Comparison of ENCODE assay signal across 18 cellular contexts in genomic region chr3:36905545-36905944, GRCh38. TPM values are rescaled to one million over a fixed set of nuclear protein-coding genes. Genes with fewer than 3 reads are reported as not detected.
A peak's percentile ranks its signal among the peaks of the same experiment; 100 is the strongest.
DNase-seq lines count a peak whose midpoint lies in the region; ATAC-seq, FAIRE-seq and TF ChIP-seq lines count a peak whose summit lies in the region.
"Had no signal": no experiment of that assay in that cellular context is flagged by ENCODE, and none has a peak within 500 bp of the region (broad histone marks: within the 10 kb centered on the region; RNA-seq: fewer than 3 reads in every experiment).

No MANE protein-coding gene starts in this region.

- 74% methylated on average over 3 of the region's 3 CpGs for WGBS in HepG2 (ENCODE audit: low lambda C conversion rate)

- in situ Hi-C loops in HepG2 (cut with HindIII; ENCODE audit: extremely low pct_ligation_motif_present, low pct_unique_long_range_greater_than_20kb): no loop called here

- TF ChIP-seq RAD21 in HepG2 (CRISPR knock-in tag; IDR thresholded peaks at IDR 0.05): no peak

- H3K4me1 ChIP-seq in HepG2 (ENCODE audit: insufficient read depth, low read length) (peaks cover 16% of the 10 kb centered on the region; the same call in 1 of the 2 replicates), vagina (peaks cover 29% of the 10 kb centered on the region)
- H3K4me1 ChIP-seq: testis had no signal

- TF ChIP-seq EP300 in HepG2 (IDR thresholded peaks at IDR 0.05; ENCODE audit: low read depth in 2 of 2, low read length in 2 of 2): no peak
- TF ChIP-seq EP300 in HepG2 (CRISPR knock-in tag; IDR thresholded peaks at IDR 0.05; ENCODE audit: borderline replicate concordance): no peak

- H3K27ac ChIP-seq in HepG2 (ENCODE audit: extremely low read length, insufficient read depth, low read length) (no peak overlapping the region), vagina (no peak overlapping the region), RWPE1 (no peak overlapping the region)
- H3K27ac ChIP-seq: coronary artery, esophagus muscularis mucosa, testis had no signal

- H3K4me3 Mint-ChIP-seq in activated CD4-positive, alpha-beta memory T cell treated with anti-CD3 and anti-CD28 coated beads, Interleukin-2, amount 10 ng/mL, durations not matched to agents 7 days and 5 days: peak overlapping the region; percentile 32

- TF ChIP-seq CTCF in HepG2 (CRISPR knock-in tag; IDR thresholded peaks at IDR 0.05) (no peak), vagina (IDR thresholded peaks at IDR 0.05) (no peak), RWPE1 (conservative IDR thresholded peaks at IDR 0.05; ENCODE audit: low read depth) (no peak)

- peaks cover 62% of the 10 kb centered on the region for H3K4me1 Mint-ChIP-seq in activated CD4-positive, alpha-beta memory T cell treated with anti-CD3 and anti-CD28 coated beads, Interleukin-2, amount 10 ng/mL, durations not matched to agents 7 days and 5 days

- peak; percentile 19 for DNase-seq in stimulated activated CD4-positive, alpha-beta T cell treated with anti-CD3 and anti-CD28 coated beads, Interleukin-1b, Interleukin-23, amount 100 ng/mL, for 48 hours
- DNase-seq in stimulated activated CD4-positive, alpha-beta T cell treated with anti-CD3 and anti-CD28 coated beads, Interleukin-4, amount 100 ng/mL, for 4 hours: no peak
- DNase-seq in activated CD4-positive, alpha-beta memory T cell treated with anti-CD3 and anti-CD28 coated beads, Interleukin-2, amount 10 ng/mL, durations not matched to agents 7 days and 5 days: no peak
- DNase-seq in HepG2 (ENCODE audit: low spot score) (no peak), vagina (ENCODE audit: extremely low spot score in 2 of 2) (peak; percentile 64 to 88), RWPE1 (ENCODE audit: low spot score) (no peak), C1 segment of cervical spinal cord (lab: John Stamatoyannopoulos, UW) (no peak)
- DNase-seq: aorta; heart left ventricle; kidney glomerular epithelial cell; MM.1S; NCI-H2029; stimulated activated CD4-positive, alpha-beta T cell treated with anti-CD3 and anti-CD28 coated beads, Interleukin-12 subunit alpha, Interleukin-12 subunit beta, amount 100 ng/mL, for 4 hours; T-helper 9 cell; testis had no signal

- POLR2A ChIA-PET in activated CD4-positive, alpha-beta memory T cell treated with anti-CD3 and anti-CD28 coated beads, Interleukin-2, amount 10 ng/mL, durations not matched to agents 7 days and 5 days (lab: Charles Lee): interaction anchor here (0.8 to 4.6 kb wide), 4 partner anchors 13 to 87 kb away, joined by 3 to 41 read pairs (median 5); partner anchors contain the start of genes EPM2AIP1 and MLH1
- POLR2A ChIA-PET in HepG2 (lab: Yijun Ruan, JAX): interaction anchor here (1.4 to 3.0 kb wide), 2 partner anchors 53 to 88 kb away, joined by 8 to 12 read pairs; partner anchors contain the start of genes EPM2AIP1 and MLH1
- POLR2A ChIA-PET in RWPE1 (lab: Yijun Ruan, JAX; ENCODE audit: low non-redundant PET): no interaction called here

- H3K36me3 ChIP-seq in HepG2 (replicated peaks in 1 of 2; ENCODE audit: control insufficient read depth in 1 of 2, insufficient read depth in 2 of 2, low read length in 2 of 2) (no peaks in the 10 kb centered on the region), vagina (peaks cover 0 to 4% of the 10 kb centered on the region in 2 donors)

- no peaks in the 10 kb centered on the region for H3K9me3 ChIP-seq in HepG2 (ENCODE audit: low read length)
- no peaks in the 10 kb centered on the region for H3K9me3 ChIP-seq in vagina
- H3K9me3 ChIP-seq: esophagus muscularis mucosa, heart left ventricle, testis had no signal

- no peak overlapping the region for H2AFZ ChIP-seq in HepG2 (ENCODE audit: low read length)

- H3K79me2 ChIP-seq in HepG2 (ENCODE audit: insufficient read depth, low read length): no peaks in the 10 kb centered on the region

- H4K20me1 ChIP-seq in HepG2 (ENCODE audit: insufficient read depth, low read length): no peaks in the 10 kb centered on the region

- H3K4me3 ChIP-seq in HepG2 (replicated peaks in 1 of 3; ENCODE audit: insufficient read depth in 1 of 3, low read depth in 2 of 3, low read length in 3 of 3): no peak overlapping the region
- H3K4me3 ChIP-seq in vagina: no peak overlapping the region
- H3K4me3 ChIP-seq: coronary artery, esophagus muscularis mucosa, heart left ventricle, testis had no signal

- ATAC-seq in HepG2 (no peak; the same call in 2 of the 3 replicates), HG03139 (IDR thresholded peaks at IDR 0.05; ENCODE audit: unreplicated experiment) (no peak)

- no peaks in the 10 kb centered on the region for H3K9me3 Mint-ChIP-seq in activated CD4-positive, alpha-beta memory T cell treated with anti-CD3 and anti-CD28 coated beads, Interleukin-2, amount 10 ng/mL, durations not matched to agents 7 days and 5 days

- H3K9ac ChIP-seq in HepG2 (ENCODE audit: insufficient read depth, low read depth, low read length): no peak overlapping the region

- TF ChIP-seq POLR2A in HepG2 (IDR thresholded peaks at IDR 0.05; ENCODE audit: insufficient read depth in 1 of 2, low read depth in 2 of 2, low read length in 2 of 2) (no peak), vagina (IDR thresholded peaks at IDR 0.05) (no peak)

- no peak overlapping the region for H3K4me2 ChIP-seq in HepG2 (ENCODE audit: low read depth, low read length)

- no peaks in the 10 kb centered on the region for H3K27me3 Mint-ChIP-seq in activated CD4-positive, alpha-beta memory T cell treated with anti-CD3 and anti-CD28 coated beads, Interleukin-2, amount 10 ng/mL, durations not matched to agents 7 days and 5 days

- intact Hi-C loops in HepG2 (cut with micrococcal nuclease; ENCODE audit: unreplicated experiment): no loop called here
- intact Hi-C loops in vagina (cut with DNase I): no loop called here

- CTCF ChIA-PET in activated CD4-positive, alpha-beta memory T cell treated with anti-CD3 and anti-CD28 coated beads, Interleukin-2, amount 10 ng/mL, durations not matched to agents 7 days and 5 days (lab: Charles Lee): interaction anchor here (0.6 to 5.5 kb wide), 2 partner anchors 38 to 53 kb away, joined by 3 to 37 read pairs; no protein-coding TSS in a partner anchor
- CTCF ChIA-PET in HepG2 (lab: Yijun Ruan, JAX; ENCODE audit: low intra/inter-chr PET ratio, low total read pairs) (interaction anchor here (2.6 kb wide), 1 partner anchor 53 kb away, joined by 22 read pairs; no protein-coding TSS in a partner anchor), RWPE1 (lab: Yijun Ruan, JAX) (no interaction called here)

- no peak overlapping the region for H3K27ac Mint-ChIP-seq in activated CD4-positive, alpha-beta memory T cell treated with anti-CD3 and anti-CD28 coated beads, Interleukin-2, amount 10 ng/mL, durations not matched to agents 7 days and 5 days

- FAIRE-seq in HepG2 (lab: Jason Lieb, UNC): no peak

- H3K27me3 ChIP-seq in HepG2 (ENCODE audit: control insufficient read depth in 1 of 2, insufficient read depth in 2 of 2, low read length in 2 of 2) (no peaks in the 10 kb centered on the region), vagina (no peaks in the 10 kb centered on the region)
- H3K27me3 ChIP-seq: esophagus muscularis mucosa, heart left ventricle, testis had no signal

- peaks cover 50% of the 10 kb centered on the region for H3K36me3 Mint-ChIP-seq in activated CD4-positive, alpha-beta memory T cell treated with anti-CD3 and anti-CD28 coated beads, Interleukin-2, amount 10 ng/mL, durations not matched to agents 7 days and 5 days (ENCODE audit: low read depth)

- BruUV-seq in HepG2 (replicated peaks; lab: Mats Ljungman, UMichigan): no TSS peak

TF ChIP-seq in HepG2, 621 proteins besides CTCF, POLR2A, EP300 and RAD21:
- TF ChIP-seq ZNF138 (CRISPR knock-in tag; IDR thresholded peaks at IDR 0.05; ENCODE audit: low read depth) (0 out of 2 replicates have a peak, but pooled peaks have one; percentile 26), SMAD9 (CRISPR knock-in tag; IDR thresholded peaks at IDR 0.05) (no peak), TAF15 (IDR thresholded peaks at IDR 0.05; ENCODE audit: low read depth, low read length, poor library complexity, severe bottlenecking) (no peak), ZNF557 (CRISPR knock-in tag; IDR thresholded peaks at IDR 0.05) (no peak), ATF1 (CRISPR knock-in tag; IDR thresholded peaks at IDR 0.05) (no peak), ELF3 (CRISPR knock-in tag; IDR thresholded peaks at IDR 0.05) (no peak), ZNF143 (CRISPR knock-in tag; IDR thresholded peaks at IDR 0.05) (no peak)

RNA-seq across cellular contexts. Expression of gene TRANK1, which starts 39.3 kb away (rescaled TPM):
- total RNA-seq in activated CD4-positive, alpha-beta memory T cell treated with anti-CD3 and anti-CD28 coated beads, Interleukin-2, amount 10 ng/mL, durations not matched to agents 7 days and 5 days: 10 to 100 TPM; 78.6 to 85.4 TPM
- 0.13 and 0.67 TPM in 2 replicates for total RNA-seq in HepG2 (2016; rRNA removed; fragmentation: Illumina TruSeq; extraction: Trizol)
- 0.26 TPM in 1 of 2 replicates, not detected in the other for total RNA-seq in HepG2 (2016; cell fraction: cytosol; rRNA removed; fragmentation: Illumina TruSeq; extraction: Trizol; ENCODE audit: low read depth)
- 0.11 and 0.52 TPM in 2 replicates for total RNA-seq in HepG2 (2016; cell fraction: insoluble cytoplasmic fraction; rRNA removed; fragmentation: Illumina TruSeq; extraction: Trizol)
- 0.14 and 0.34 TPM in 2 replicates for total RNA-seq in HepG2 (2016; cell fraction: membrane; rRNA removed; fragmentation: Illumina TruSeq; extraction: Trizol)
- total RNA-seq in HepG2 (2016; cell fraction: nucleus; rRNA removed; fragmentation: Illumina TruSeq; extraction: Trizol): 0.19 and 1.2 TPM in 2 replicates
- polyA plus RNA-seq in HepG2 (2011; rRNA removed): 0.32 and 0.33 TPM in 2 replicates
- polyA plus RNA-seq in HepG2 (2011; cell fraction: cytosol; rRNA removed): 0.11 and 0.22 TPM in 2 replicates
- 0.78 and 1.3 TPM in 2 replicates for polyA plus RNA-seq in HepG2 (2011; cell fraction: nucleus; rRNA removed)
- polyA plus RNA-seq in HepG2 (2012): 0.68 and 1.0 TPM in 2 replicates
- not detected in 2 replicates for polyA plus RNA-seq in HepG2 (2016; cell fraction: cytosol; fragmentation: Illumina TruSeq; extraction: Trizol; ENCODE audit: low read depth)
- polyA plus RNA-seq in HepG2 (2016; cell fraction: insoluble cytoplasmic fraction; fragmentation: Illumina TruSeq; extraction: Trizol; ENCODE audit: low read depth): 0.15 and 0.17 TPM in 2 replicates
- polyA plus RNA-seq in HepG2 (2016; cell fraction: membrane; fragmentation: Illumina TruSeq; extraction: Trizol; ENCODE audit: low read depth): not detected in 2 replicates
- 0.15 and 0.17 TPM in 2 replicates for polyA plus RNA-seq in HepG2 (2016; cell fraction: nucleus; fragmentation: Illumina TruSeq; extraction: Trizol; ENCODE audit: insufficient read depth, low read depth)
- polyA minus RNA-seq in HepG2 (2011; rRNA and poly(A)+ RNA removed; ENCODE audit: low replicate concordance): 0.28 and 10.7 TPM in 2 replicates
- 0.26 and 0.79 TPM in 2 replicates for polyA minus RNA-seq in HepG2 (2011; cell fraction: cytosol; rRNA and poly(A)+ RNA removed)
- 1.6 and 3.0 TPM in 2 replicates for polyA minus RNA-seq in HepG2 (2011; cell fraction: nucleus; rRNA and poly(A)+ RNA removed)
- total RNA-seq in vagina: 17.7 TPM

Comparison
In these comparisons a context has a peak if more than half of its experiments do, and no peak if none do; other contexts are left out.
1. DNase-seq: peak in stimulated activated CD4-positive, alpha-beta T cell treated with anti-CD3 and anti-CD28 coated beads, Interleukin-1b, Interleukin-23, amount 100 ng/mL, for 48 hours (single experiment) and vagina (2 of 2); none in stimulated activated CD4-positive, alpha-beta T cell treated with anti-CD3 and anti-CD28 coated beads, Interleukin-4, amount 100 ng/mL, for 4 hours (0 of 2), activated CD4-positive, alpha-beta memory T cell treated with anti-CD3 and anti-CD28 coated beads, Interleukin-2, amount 10 ng/mL, durations not matched to agents 7 days and 5 days (single experiment), HepG2 (single experiment), RWPE1 (single experiment) and C1 segment of cervical spinal cord (0 of 14).